22 cellular contexts compared by ENCODE assay signal in genomic region chr9:125638239-125638638, GRCh38.
"Had no signal": no experiment of that assay in that cellular context is flagged by ENCODE, and none has a peak within 500 bp of the region (broad histone marks: within the 10 kb centered on the region; RNA-seq: fewer than 3 reads in every experiment).

No MANE protein-coding gene starts in this region.

- H3K27me3 Mint-ChIP-seq: activated CD4-positive, alpha-beta T cell treated with anti-CD3 and anti-CD28 coated beads, Interleukin-2, amount 10 ng/mL, durations not matched to agents 24 days and 14 days; naive thymus-derived CD8-positive, alpha-beta T cell; T-cell had no signal

- H3K27ac Mint-ChIP-seq: activated CD4-positive, alpha-beta T cell treated with anti-CD3 and anti-CD28 coated beads, Interleukin-2, amount 10 ng/mL, durations not matched to agents 24 days and 14 days; activated CD8-positive, alpha-beta T cell treated with anti-CD3 and anti-CD28 coated beads, Interleukin-2, amount 10 ng/mL, durations not matched to agents 7 days and 5 days; activated naive CD4-positive, alpha-beta T cell treated with anti-CD3 and anti-CD28 coated beads for 36 hours; T-cell had no signal

- H3K4me3 Mint-ChIP-seq: activated CD4-positive, alpha-beta T cell treated with anti-CD3 and anti-CD28 coated beads, Interleukin-2, amount 10 ng/mL, durations not matched to agents 24 days and 14 days; activated CD8-positive, alpha-beta T cell treated with anti-CD3 and anti-CD28 coated beads, Interleukin-2, amount 10 ng/mL, durations not matched to agents 7 days and 5 days; activated naive CD4-positive, alpha-beta T cell treated with anti-CD3 and anti-CD28 coated beads for 36 hours; activated T-cell treated with anti-CD3 and anti-CD28 coated beads, Interleukin-2, amount 50 U/mL, for 4 hours; naive thymus-derived CD8-positive, alpha-beta T cell; T-cell had no signal

- FAIRE-seq: pancreas had no signal

- ATAC-seq: activated CD8-positive, alpha-beta T cell treated with anti-CD3 and anti-CD28 coated beads, Interleukin-2, amount 10 ng/mL, durations not matched to agents 7 days and 5 days; activated T-cell treated with anti-CD3 and anti-CD28 coated beads, Interleukin-2, amount 50 U/mL, for 4 hours; esophagus mucosa; gastrocnemius medialis; heart left ventricle; naive thymus-derived CD8-positive, alpha-beta T cell; pancreas; T-cell had no signal

- H3K36me3 Mint-ChIP-seq: naive thymus-derived CD8-positive, alpha-beta T cell had no signal

- H3K27ac ChIP-seq: brain microvascular endothelial cell, gastrocnemius medialis, heart left ventricle, left ventricle myocardium inferior, neutrophil, pancreas, spleen had no signal

- H3K36me3 ChIP-seq: brain microvascular endothelial cell, gastrocnemius medialis, heart left ventricle, left ventricle myocardium inferior, neutrophil, pancreas, spleen had no signal

- H3K4me3 ChIP-seq: gastrocnemius medialis, heart left ventricle, left ventricle myocardium inferior, pancreas, spleen had no signal

- H3K9me3 Mint-ChIP-seq: activated CD4-positive, alpha-beta T cell treated with anti-CD3 and anti-CD28 coated beads, Interleukin-2, amount 10 ng/mL, durations not matched to agents 24 days and 14 days; activated naive CD4-positive, alpha-beta T cell treated with anti-CD3 and anti-CD28 coated beads for 36 hours; activated T-cell treated with anti-CD3 and anti-CD28 coated beads, Interleukin-2, amount 50 U/mL, for 4 hours; naive thymus-derived CD8-positive, alpha-beta T cell; T-cell had no signal

- H3K27me3 ChIP-seq: brain microvascular endothelial cell, gastrocnemius medialis, heart left ventricle, neutrophil, pancreas, spleen had no signal

- H3K9me3 ChIP-seq: gastrocnemius medialis, heart left ventricle, left ventricle myocardium inferior, neutrophil, pancreas, spleen had no signal

- DNase-seq: activated CD8-positive, alpha-beta T cell treated with anti-CD3 and anti-CD28 coated beads, Interleukin-2, amount 10 ng/mL, durations not matched to agents 7 days and 5 days; activated naive CD4-positive, alpha-beta T cell treated with anti-CD3 and anti-CD28 coated beads for 36 hours; activated T-cell treated with anti-CD3 and anti-CD28 coated beads, Interleukin-2, amount 50 U/mL, for 4 hours; aorta; brain microvascular endothelial cell; cortex of kidney; effector CD4-positive, alpha-beta T cell; gastrocnemius medialis; heart left ventricle; left ventricle myocardium inferior; mesendoderm; naive thymus-derived CD8-positive, alpha-beta T cell; pancreas; spleen; stimulated activated CD4-positive, alpha-beta T cell treated with anti-CD3 and anti-CD28 coated beads, Interleukin-4, amount 100 ng/mL, for 4 hours; stimulated activated naive CD4-positive, alpha-beta T cell treated with Interleukin-2 at 50 U/mL for 16 hours; T-cell; T-helper 9 cell; trophoblast cell had no signal
